16 cellular contexts compared by ENCODE assay signal in genomic region chr9:95028855-95029219, GRCh38.
DNase-seq lines count a peak whose midpoint lies in the region; ATAC-seq and TF ChIP-seq lines count a peak whose summit lies in the region.
"Had no signal": no experiment of that assay in that cellular context is flagged by ENCODE, and none has a peak within 500 bp of the region (broad histone marks: within the 10 kb centered on the region; RNA-seq: fewer than 3 reads in every experiment).

No MANE protein-coding gene starts in this region.

- no peak for TF ChIP-seq CTCF in RWPE1 (conservative IDR thresholded peaks at IDR 0.05; ENCODE audit: low read depth)
- no peak for TF ChIP-seq CTCF in nephron (IDR thresholded peaks at IDR 0.05; ENCODE audit: unreplicated experiment in 3 of 3)
- no peak for TF ChIP-seq CTCF in upper lobe of right lung (IDR thresholded peaks at IDR 0.05)

- no peaks in the 10 kb centered on the region for H3K9me3 Mint-ChIP-seq in nephron
- H3K9me3 Mint-ChIP-seq: effector memory CD8-positive, alpha-beta T cell; stimulated activated naive B cell treated with anti-CD40 and anti-IgM and Interleukin-4, amounts not matched to agents 10 μg/mL and 1 μg/mL and 100 μg/mL, for 72 hours; T-cell had no signal

- CTCF ChIA-PET in RWPE1 (lab: Yijun Ruan, JAX), result no interaction called here

- H3K27me3 ChIP-seq in upper lobe of right lung, result no peaks in the 10 kb centered on the region
- H3K27me3 ChIP-seq: ovary had no signal

- H3K36me3 Mint-ChIP-seq in nephron (ENCODE audit: low read depth), result peaks cover 8% of the 10 kb centered on the region

- H3K27ac ChIP-seq in RWPE1 (peak overlapping the region; percentile 45), upper lobe of right lung (peak overlapping the region; percentile 45)
- H3K27ac ChIP-seq: 22Rv1, ovary had no signal

- H3K4me3 ChIP-seq in upper lobe of right lung, result no peak overlapping the region
- H3K4me3 ChIP-seq: ovary had no signal

- no peaks in the 10 kb centered on the region for H3K36me3 ChIP-seq in upper lobe of right lung
- H3K36me3 ChIP-seq: ovary had no signal

- H3K4me1 Mint-ChIP-seq in nephron, result peaks cover 84% of the 10 kb centered on the region
- H3K4me1 Mint-ChIP-seq: T-cell had no signal

- POLR2A ChIA-PET in RWPE1 (lab: Yijun Ruan, JAX; ENCODE audit: low non-redundant PET), result no interaction called here

- H3K9me3 ChIP-seq in upper lobe of right lung, result no peaks in the 10 kb centered on the region
- H3K9me3 ChIP-seq: ovary had no signal

- no peak overlapping the region for H3K4me3 Mint-ChIP-seq in nephron
- H3K4me3 Mint-ChIP-seq: effector memory CD8-positive, alpha-beta T cell; stimulated activated naive B cell treated with anti-CD40 and anti-IgM and Interleukin-4, amounts not matched to agents 10 μg/mL and 1 μg/mL and 100 μg/mL, for 72 hours; T-cell had no signal

- peak; percentile 47 to 85 (median 62) for DNase-seq in NCI-H1417 (lab: John Stamatoyannopoulos, UW)
- DNase-seq in NCI-H1417 treated with DMSO at 0.1 percent for 48 hours (lab: John Stamatoyannopoulos, UW), result no peak
- no peak for DNase-seq in RWPE1 (ENCODE audit: low spot score)
- no peak for DNase-seq in upper lobe of right lung
- DNase-seq in activated T-cell treated with anti-CD3 and anti-CD28 coated beads, Interleukin-2, amount 50 U/mL, for 1 hour, result no peak
- no peak for DNase-seq in SHP77 (lab: John Stamatoyannopoulos, UW)
- no peak for DNase-seq in GF-D8 (lab: John Stamatoyannopoulos, UW)
- DNase-seq: activated CD4-positive, alpha-beta T cell treated with anti-CD3 and anti-CD28 coated beads for 1 hour; effector memory CD8-positive, alpha-beta T cell; left ventricle myocardium superior; ovary; stimulated activated CD4-positive, alpha-beta T cell treated with anti-CD3 and anti-CD28 coated beads, Interleukin-2, amount 100 ng/mL, for 48 hours; stimulated activated naive B cell treated with anti-CD40 and anti-IgM and Interleukin-4, amounts not matched to agents 10 μg/mL and 1 μg/mL and 100 μg/mL, for 72 hours; T-cell had no signal

- intact Hi-C loops in upper lobe of right lung (cut with DNase I), result no loop called here

- no peaks in the 10 kb centered on the region for H3K27me3 Mint-ChIP-seq in nephron (ENCODE audit: low read depth)
- H3K27me3 Mint-ChIP-seq: effector memory CD8-positive, alpha-beta T cell; stimulated activated naive B cell treated with anti-CD40 and anti-IgM and Interleukin-4, amounts not matched to agents 10 μg/mL and 1 μg/mL and 100 μg/mL, for 72 hours; T-cell had no signal

- H3K4me1 ChIP-seq in upper lobe of right lung, result peaks cover 86% of the 10 kb centered on the region

- peak overlapping the region; percentile 54 to 91 (median 61) for H3K27ac Mint-ChIP-seq in nephron
- H3K27ac Mint-ChIP-seq: effector memory CD8-positive, alpha-beta T cell; stimulated activated naive B cell treated with anti-CD40 and anti-IgM and Interleukin-4, amounts not matched to agents 10 μg/mL and 1 μg/mL and 100 μg/mL, for 72 hours; T-cell had no signal

- no peak for ATAC-seq in upper lobe of right lung
- ATAC-seq: effector memory CD8-positive, alpha-beta T cell; left ventricle myocardium superior; stimulated activated naive B cell treated with anti-CD40 and anti-IgM and Interleukin-4, amounts not matched to agents 10 μg/mL and 1 μg/mL and 100 μg/mL, for 72 hours; T-cell had no signal

Comparison
In these comparisons a context has a peak if more than half of its experiments do, and no peak if none do; other contexts are left out.
1. DNase-seq: peak in NCI-H1417 (3 of 3); none in NCI-H1417 treated with DMSO at 0.1 percent for 48 hours (single experiment), RWPE1 (single experiment), upper lobe of right lung (single experiment), activated T-cell treated with anti-CD3 and anti-CD28 coated beads, Interleukin-2, amount 50 U/mL, for 1 hour (single experiment), SHP77 (0 of 2) and GF-D8 (single experiment).